ENCODE assay signal across 21 cellular contexts in the genomic region with DNA sequence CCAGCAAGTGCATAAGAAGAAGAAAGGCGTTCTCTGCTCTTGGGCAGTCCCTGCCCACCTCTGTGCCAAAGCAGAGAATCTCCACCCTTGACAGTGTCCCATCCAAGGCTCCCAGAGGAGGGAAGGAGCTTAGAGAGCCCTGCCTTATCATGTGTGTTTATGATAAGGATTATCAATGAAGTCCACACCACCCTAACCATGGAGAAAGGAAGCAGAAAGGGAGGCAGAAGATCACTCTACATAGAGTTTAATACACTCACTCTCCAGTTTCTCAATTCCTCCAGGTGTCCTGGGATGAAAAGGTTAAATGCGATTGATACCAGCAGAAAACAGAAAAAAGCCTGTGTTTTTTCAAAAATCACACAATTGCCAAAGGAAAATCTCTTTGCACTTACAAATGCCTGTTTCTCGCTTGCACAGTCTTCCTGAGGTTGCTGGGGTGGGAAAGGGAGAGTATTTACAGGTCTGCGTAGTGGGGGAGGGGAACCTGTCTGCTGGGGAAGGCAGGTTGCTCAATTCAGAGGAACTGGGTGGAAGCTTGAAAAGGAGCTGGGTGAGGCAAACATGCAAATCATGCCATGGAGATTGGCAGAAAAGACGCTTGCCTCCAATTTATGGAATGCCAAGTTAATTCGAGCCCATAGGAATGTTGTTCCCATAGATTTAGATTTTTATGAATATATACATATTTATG.
DNase-seq lines count a peak whose midpoint lies in the region; ATAC-seq and TF ChIP-seq lines count a peak whose summit lies in the region.
"Had no signal": no experiment of that assay in that cellular context is flagged by ENCODE, and none has a peak within 500 bp of the region (broad histone marks: within the 10 kb centered on the region; RNA-seq: fewer than 3 reads in every experiment).

No MANE protein-coding gene starts in this region.

- H3K4me3 Mint-ChIP-seq in activated CD4-positive, alpha-beta T cell treated with anti-CD3 and anti-CD28 coated beads, Interleukin-2, amount 10 ng/mL, durations not matched to agents 24 days and 14 days: no peak overlapping the region
- H3K4me3 Mint-ChIP-seq: brain; CD4-positive, alpha-beta memory T cell had no signal

- peaks cover 39% of the 10 kb centered on the region for H3K4me1 Mint-ChIP-seq in activated CD4-positive, alpha-beta T cell treated with anti-CD3 and anti-CD28 coated beads, Interleukin-2, amount 10 ng/mL, durations not matched to agents 24 days and 14 days

- peaks cover under 1% of the 10 kb centered on the region for H3K9me3 Mint-ChIP-seq in activated CD4-positive, alpha-beta T cell treated with anti-CD3 and anti-CD28 coated beads, Interleukin-2, amount 10 ng/mL, durations not matched to agents 24 days and 14 days
- H3K9me3 Mint-ChIP-seq: activated naive CD4-positive, alpha-beta T cell treated with anti-CD3 and anti-CD28 coated beads, Interleukin-2, amount 50 U/mL, for 72 hours had no signal

- H3K9me3 ChIP-seq in iPS-18a (ENCODE audit: control insufficient read depth, low read depth, low read length) (no peaks in the 10 kb centered on the region), thyroid gland (no peaks in the 10 kb centered on the region)
- H3K9me3 ChIP-seq: heart right ventricle, suprapubic skin had no signal

- no peaks in the 10 kb centered on the region for H3K36me3 ChIP-seq in iPS-18a (ENCODE audit: control insufficient read depth, low read depth, low read length)
- no peaks in the 10 kb centered on the region for H3K36me3 ChIP-seq in thyroid gland
- H3K36me3 ChIP-seq: heart right ventricle, suprapubic skin had no signal

- peak overlapping the region; percentile 7 for H3K27ac Mint-ChIP-seq in activated CD4-positive, alpha-beta T cell treated with anti-CD3 and anti-CD28 coated beads, Interleukin-2, amount 10 ng/mL, durations not matched to agents 24 days and 14 days
- H3K27ac Mint-ChIP-seq: activated naive CD4-positive, alpha-beta T cell treated with anti-CD3 and anti-CD28 coated beads, Interleukin-2, amount 50 U/mL, for 72 hours had no signal

- no peak for ATAC-seq in GM19351 (IDR thresholded peaks at IDR 0.05; ENCODE audit: unreplicated experiment)
- ATAC-seq: activated naive CD4-positive, alpha-beta T cell treated with anti-CD3 and anti-CD28 coated beads, Interleukin-2, amount 50 U/mL, for 72 hours; GM12878; heart right ventricle had no signal

- TF ChIP-seq POLR2A in thyroid gland (IDR thresholded peaks at IDR 0.05): no peak

- H3K4me3 ChIP-seq in iPS-18a (ENCODE audit: low read length) (peak overlapping the region; percentile 22), thyroid gland (replicated peaks in 1 of 3) (no peak overlapping the region)
- H3K4me3 ChIP-seq: dorsolateral prefrontal cortex, GM12878, heart right ventricle, suprapubic skin had no signal

- no peak for TF ChIP-seq CTCF in thyroid gland (IDR thresholded peaks at IDR 0.05)

- no peak overlapping the region for H3K27ac ChIP-seq in iPS-18a (ENCODE audit: low read length)
- H3K27ac ChIP-seq in thyroid gland: peak overlapping the region; percentile 25 to 70 (median 38)
- H3K27ac ChIP-seq: dorsolateral prefrontal cortex, heart right ventricle, RWPE1, suprapubic skin had no signal

- intact Hi-C loops in activated CD4-positive, alpha-beta T cell treated with anti-CD3 and anti-CD28 coated beads, Interleukin-2, amount 10 ng/mL, durations not matched to agents 24 days and 14 days (cut with micrococcal nuclease): no loop called here
- intact Hi-C loops in thyroid gland (cut with DNase I): no loop called here

- no peak overlapping the region for H3K9ac ChIP-seq in iPS-18a (ENCODE audit: low read length)

- peaks cover 20% of the 10 kb centered on the region for H3K27me3 Mint-ChIP-seq in activated CD4-positive, alpha-beta T cell treated with anti-CD3 and anti-CD28 coated beads, Interleukin-2, amount 10 ng/mL, durations not matched to agents 24 days and 14 days

- DNase-seq in activated CD4-positive, alpha-beta T cell treated with anti-CD3 and anti-CD28 coated beads, Interleukin-2, amount 10 ng/mL, durations not matched to agents 24 days and 14 days: no peak
- DNase-seq in activated CD4-positive, alpha-beta T cell treated with anti-CD3 and anti-CD28 coated beads, Interleukin-2, amount 50 U/mL, for 48 hours: no peak
- DNase-seq in SKM-1 (lab: John Stamatoyannopoulos, UW; ENCODE audit: unreplicated experiment) (peak; percentile 43), thyroid gland (peak; percentile 79 to 83), COR-L47 (lab: John Stamatoyannopoulos, UW) (no peak), KG1 (lab: John Stamatoyannopoulos, UW) (no peak)
- DNase-seq: activated CD4-positive, alpha-beta T cell treated with anti-CD3 and anti-CD28 coated beads for 48 hours; CD4-positive, alpha-beta memory T cell; dorsolateral prefrontal cortex; heart right ventricle; NCI-H1436; stimulated activated CD4-positive, alpha-beta T cell treated with anti-CD3 and anti-CD28 coated beads, Interleukin-4, amount 100 ng/mL, for 24 hours; stimulated activated CD8-positive, alpha-beta memory T cell treated with anti-CD3 and anti-CD28 coated beads, Interleukin-4, amount 100 ng/mL, for 48 hours; T-helper 2 cell had no signal

- 34 to 49% methylated on average over 6 of the region's 6 CpGs for WGBS in thyroid gland, 2 donors

- peaks cover 3% of the 10 kb centered on the region for H3K36me3 Mint-ChIP-seq in activated CD4-positive, alpha-beta T cell treated with anti-CD3 and anti-CD28 coated beads, Interleukin-2, amount 10 ng/mL, durations not matched to agents 24 days and 14 days (ENCODE audit: low read depth)
- H3K36me3 Mint-ChIP-seq: activated naive CD4-positive, alpha-beta T cell treated with anti-CD3 and anti-CD28 coated beads, Interleukin-2, amount 50 U/mL, for 72 hours; CD4-positive, alpha-beta memory T cell had no signal

- H3K27me3 ChIP-seq in iPS-18a (ENCODE audit: control insufficient read depth, insufficient read depth, low read length) (no peaks in the 10 kb centered on the region), thyroid gland (no peaks in the 10 kb centered on the region)

- H3K4me1 ChIP-seq in iPS-18a (ENCODE audit: control insufficient read depth, low read depth, low read length): peaks cover 11% of the 10 kb centered on the region
- H3K4me1 ChIP-seq in thyroid gland: peaks cover 28 to 40% of the 10 kb centered on the region in 2 donors
- H3K4me1 ChIP-seq: heart right ventricle had no signal

Comparison
In these comparisons a context has a peak if more than half of its experiments do, and no peak if none do; other contexts are left out.
1. DNase-seq: peak in SKM-1 (single experiment) and thyroid gland (2 of 2); none in activated CD4-positive, alpha-beta T cell treated with anti-CD3 and anti-CD28 coated beads, Interleukin-2, amount 10 ng/mL, durations not matched to agents 24 days and 14 days (single experiment), activated CD4-positive, alpha-beta T cell treated with anti-CD3 and anti-CD28 coated beads, Interleukin-2, amount 50 U/mL, for 48 hours (0 of 2), COR-L47 (single experiment) and KG1 (single experiment).